1 cellular context compared by ENCODE assay signal in genomic region chr9:104774132-104774531, GRCh38.
A peak's percentile ranks its signal among the peaks of the same experiment; 100 is the strongest.
TF ChIP-seq lines count a peak whose summit lies in the region.

No MANE protein-coding gene starts in this region.

TF ChIP-seq in K562, 482 proteins besides CTCF, POLR2A, EP300 and RAD21:
- TF ChIP-seq CEBPB (tag; IDR thresholded peaks at IDR 0.05) (peak; percentile 83), RBM39 (optimal IDR thresholded peaks at IDR 0.05; ENCODE audit: low read depth, low read length) (no peak), PKNOX1 (IDR thresholded peaks at IDR 0.05) (peak; percentile 52; the same call in 1 of the 2 replicates), PHF8 (IDR thresholded peaks at IDR 0.05; ENCODE audit: borderline replicate concordance, low read length) (no peak), NCOA6 (IDR thresholded peaks at IDR 0.05) (no peak), MEIS2 (IDR thresholded peaks at IDR 0.05; ENCODE audit: partially characterized antibody) (peak; percentile 65), STAT5B (CRISPR knock-in tag; IDR thresholded peaks at IDR 0.05) (no peak), CEBPG (CRISPR knock-in tag; IDR thresholded peaks at IDR 0.05) (no peak), CEBPG (tag; conservative IDR thresholded peaks at IDR 0.05 in 1 of 2, IDR thresholded peaks at IDR 0.05 in 1 of 2) (peak; percentile 53 to 78), KLF13 (tag; IDR thresholded peaks at IDR 0.05; ENCODE audit: borderline replicate concordance, low read depth) (no peak), PBX2 (CRISPR knock-in tag; IDR thresholded peaks at IDR 0.05; ENCODE audit: low read depth) (no peak), PBX2 (tag; conservative IDR thresholded peaks at IDR 0.05; ENCODE audit: low read depth) (peak; percentile 64; the same call in 1 of the 2 replicates), NR3C1 (CRISPR knock-in tag; IDR thresholded peaks at IDR 0.05) (no peak), ZNF277 (CRISPR knock-in tag; IDR thresholded peaks at IDR 0.05; ENCODE audit: borderline replicate concordance) (no peak), HEY1 (CRISPR knock-in tag; IDR thresholded peaks at IDR 0.05; ENCODE audit: borderline replicate concordance) (no peak)
TF ChIP-seq in K562: peak in this region for 5.
